In genomic region chr20:8809107-8809953, GRCh38 we compare ENCODE assay signal across 1 cellular context.
TF ChIP-seq lines count a peak whose summit lies in the region.

No MANE protein-coding gene starts in this region.

TF ChIP-seq in HepG2, 621 proteins besides CTCF, POLR2A, EP300 and RAD21 (continued from another document and continues in another):
- TF ChIP-seq HNF1B (CRISPR knock-in tag; IDR thresholded peaks at IDR 0.05) (peak; percentile 99), ZFY (CRISPR knock-in tag; IDR thresholded peaks at IDR 0.05) (peak; percentile 37; the same call in 1 of the 2 replicates), SMAD3 (CRISPR knock-in tag; IDR thresholded peaks at IDR 0.05) (0 out of 2 replicates have a peak, but pooled peaks have one; percentile 19), SRY (CRISPR knock-in tag; IDR thresholded peaks at IDR 0.05) (no peak), TBP (CRISPR knock-in tag; IDR thresholded peaks at IDR 0.05) (no peak), DMAP1 (CRISPR knock-in tag; IDR thresholded peaks at IDR 0.05) (peak; percentile 64; the same call in 1 of the 2 replicates), RARG (CRISPR knock-in tag; IDR thresholded peaks at IDR 0.05; ENCODE audit: low read depth) (no peak), ZEB1 (IDR thresholded peaks at IDR 0.05; ENCODE audit: insufficient replicate concordance, low read depth) (peak; percentile 32), RAD51 (IDR thresholded peaks at IDR 0.05; ENCODE audit: borderline replicate concordance) (no peak), HOXA5 (CRISPR knock-in tag; IDR thresholded peaks at IDR 0.05) (peak; percentile 89), ARID4A (CRISPR knock-in tag; IDR thresholded peaks at IDR 0.05; ENCODE audit: borderline replicate concordance) (no peak; the same call in 1 of the 2 replicates), ZNF280D (CRISPR knock-in tag; IDR thresholded peaks at IDR 0.05) (peak; percentile 94), XBP1 (CRISPR knock-in tag; IDR thresholded peaks at IDR 0.05) (no peak), MTF1 (CRISPR knock-in tag; IDR thresholded peaks at IDR 0.05) (no peak), PHB2 (IDR thresholded peaks at IDR 0.05; ENCODE audit: partially characterized antibody) (no peak), BHLHE40 (IDR thresholded peaks at IDR 0.05; ENCODE audit: low read length) (no peak), ZNF292 (CRISPR knock-in tag; IDR thresholded peaks at IDR 0.05; ENCODE audit: borderline replicate concordance, low read depth) (peak; percentile 90), RFXANK (CRISPR knock-in tag; IDR thresholded peaks at IDR 0.05) (no peak), ZSCAN12 (CRISPR knock-in tag; IDR thresholded peaks at IDR 0.05) (no peak; the same call in 1 of the 2 replicates), SAP130 (CRISPR knock-in tag; IDR thresholded peaks at IDR 0.05; ENCODE audit: low read depth) (peak; percentile 75), ZNF350 (CRISPR knock-in tag; IDR thresholded peaks at IDR 0.05; ENCODE audit: borderline replicate concordance, low read depth) (peak; percentile 35; the same call in 1 of the 2 replicates), ZNF879 (CRISPR knock-in tag; IDR thresholded peaks at IDR 0.05) (no peak), SKI (IDR thresholded peaks at IDR 0.05; ENCODE audit: partially characterized antibody) (peak; percentile 73), HOXA3 (CRISPR knock-in tag; IDR thresholded peaks at IDR 0.05) (peak; percentile 68), REXO4 (CRISPR knock-in tag; IDR thresholded peaks at IDR 0.05; ENCODE audit: borderline replicate concordance) (no peak), DNMT1 (CRISPR knock-in tag; IDR thresholded peaks at IDR 0.05) (no peak), DPF2 (CRISPR knock-in tag; IDR thresholded peaks at IDR 0.05; ENCODE audit: borderline replicate concordance, low read depth) (peak; percentile 97), HMGXB3 (CRISPR knock-in tag; IDR thresholded peaks at IDR 0.05; ENCODE audit: borderline replicate concordance) (no peak; the same call in 1 of the 2 replicates), ZNF687 (CRISPR knock-in tag; IDR thresholded peaks at IDR 0.05) (peak; percentile 25; the same call in 1 of the 2 replicates), ATF2 (CRISPR knock-in tag; IDR thresholded peaks at IDR 0.05) (peak; percentile 65; the same call in 1 of the 2 replicates), NR2F1 (CRISPR knock-in tag; IDR thresholded peaks at IDR 0.05) (peak in 1 of 2 experiments; percentile 27; a peak in 1 of 4 replicates), ZNF18 (CRISPR knock-in tag; IDR thresholded peaks at IDR 0.05; ENCODE audit: insufficient replicate concordance) (no peak), RFX3 (CRISPR knock-in tag; IDR thresholded peaks at IDR 0.05) (no peak), ATF1 (CRISPR knock-in tag; IDR thresholded peaks at IDR 0.05) (peak; percentile 31; the same call in 1 of the 2 replicates), ZNF720 (CRISPR knock-in tag; IDR thresholded peaks at IDR 0.05) (no peak), ZNF343 (CRISPR knock-in tag; IDR thresholded peaks at IDR 0.05) (no peak), MYC (CRISPR knock-in tag; IDR thresholded peaks at IDR 0.05; ENCODE audit: borderline replicate concordance) (no peak), ZNF136 (CRISPR knock-in tag; IDR thresholded peaks at IDR 0.05; ENCODE audit: low read depth) (0 out of 2 replicates have a peak, but pooled peaks have one; percentile 87), RCOR2 (CRISPR knock-in tag; IDR thresholded peaks at IDR 0.05) (peak; percentile 78), NR2F2 (IDR thresholded peaks at IDR 0.05; ENCODE audit: borderline replicate concordance, low read depth) (peak; percentile 22; the same call in 1 of the 2 replicates), ASH2L (IDR thresholded peaks at IDR 0.05; ENCODE audit: insufficient read length, low read depth, low read length) (peak; percentile 54), NFE2L2 (IDR thresholded peaks at IDR 0.05; ENCODE audit: low read length) (no peak), HDAC6 (IDR thresholded peaks at IDR 0.05; ENCODE audit: low read depth, low read length) (no peak)
